Comparison of ENCODE assay signal across 8 cellular contexts in the genomic region with DNA sequence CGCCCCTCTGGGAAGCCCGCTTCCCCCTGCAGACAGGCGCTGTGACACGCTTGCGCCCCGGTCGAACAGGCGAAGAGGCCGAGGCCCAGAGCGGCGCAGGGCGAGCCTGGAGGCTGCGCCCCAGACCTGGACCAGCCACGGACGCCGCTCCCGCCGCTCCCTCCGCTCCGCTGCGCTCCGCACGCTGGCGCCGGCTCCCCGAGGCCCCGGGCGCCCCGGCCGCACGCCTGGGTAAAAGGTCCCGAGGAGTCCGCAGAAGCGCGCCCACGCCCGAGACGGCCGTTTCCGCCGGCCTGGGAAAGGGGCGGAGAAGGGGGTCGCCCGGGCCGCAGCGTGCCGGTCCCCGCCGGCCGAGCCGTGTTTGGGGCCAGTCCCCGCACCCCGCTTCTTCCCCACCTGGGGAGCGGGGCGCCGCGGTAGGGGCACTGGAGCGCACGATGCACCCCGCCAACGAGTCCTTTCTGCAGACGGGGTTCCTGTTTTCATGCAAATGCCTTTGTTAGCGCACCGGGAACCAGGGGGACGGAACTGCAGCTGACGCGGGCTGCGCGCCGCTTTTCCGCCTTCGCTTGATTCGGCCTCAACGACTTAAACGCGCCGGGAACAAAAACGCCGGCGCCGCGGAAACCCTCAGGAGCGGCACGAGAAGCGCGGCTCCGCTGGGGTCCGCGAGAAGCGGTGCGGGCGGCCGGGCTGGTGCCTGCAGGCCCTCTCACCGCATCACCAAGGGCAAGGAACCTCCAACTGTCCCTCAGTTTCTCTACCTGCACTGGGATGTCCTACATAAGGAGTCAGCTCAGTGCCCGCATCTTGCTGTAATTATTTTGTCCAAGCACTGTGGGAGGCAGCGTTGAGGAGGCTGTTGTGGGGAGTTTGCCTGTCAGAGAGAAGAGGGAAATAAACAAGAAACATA.
A peak's percentile ranks its signal among the peaks of the same experiment; 100 is the strongest.
DNase-seq lines count a peak whose midpoint lies in the region; ATAC-seq, FAIRE-seq and TF ChIP-seq lines count a peak whose summit lies in the region.

No MANE protein-coding gene starts in this region.

- peak; percentile 29 for ATAC-seq in activated CD8-positive, alpha-beta T cell treated with anti-CD3 and anti-CD28 coated beads for 36 hours
- ATAC-seq in foreskin keratinocyte (peak; percentile 36), GM18861 (IDR thresholded peaks at IDR 0.05; ENCODE audit: unreplicated experiment) (no peak)

- H3K9me3 Mint-ChIP-seq in activated CD8-positive, alpha-beta T cell treated with anti-CD3 and anti-CD28 coated beads for 36 hours: no peaks in the 10 kb centered on the region
- H3K9me3 Mint-ChIP-seq in neural crest cell: no peaks in the 10 kb centered on the region

- FAIRE-seq in GM12891 (lab: Jason Lieb, UNC): peak; percentile 56

- CTCF ChIA-PET in activated CD8-positive, alpha-beta T cell treated with anti-CD3 and anti-CD28 coated beads for 36 hours (lab: Charles Lee): interaction anchor here (1.1 to 6.1 kb wide), 8 partner anchors 8 to 370 kb away, joined by 3 to 25 read pairs (median 7); no protein-coding TSS in a partner anchor

- peaks cover 6% of the 10 kb centered on the region for H3K4me1 Mint-ChIP-seq in activated CD8-positive, alpha-beta T cell treated with anti-CD3 and anti-CD28 coated beads for 36 hours (ENCODE audit: low read depth)
- H3K4me1 Mint-ChIP-seq in neural crest cell: peaks cover 19% of the 10 kb centered on the region

- DNase-seq in GM12891 (ENCODE audit: insufficient read length, low spot score) (peak; percentile 69), KG1 (lab: John Stamatoyannopoulos, UW) (peak; percentile 52), foreskin keratinocyte (no peak), neural crest cell (ENCODE audit: low read depth, low spot score) (peak; percentile 58), SHP77 (lab: John Stamatoyannopoulos, UW) (no peak), DMS53 treated with DMSO at 0.1 percent for 48 hours (lab: John Stamatoyannopoulos, UW; ENCODE audit: unreplicated experiment) (no peak)
- peak; percentile 47 for DNase-seq in activated CD8-positive, alpha-beta T cell treated with anti-CD3 and anti-CD28 coated beads for 36 hours

- no peak overlapping the region for H3K27ac Mint-ChIP-seq in activated CD8-positive, alpha-beta T cell treated with anti-CD3 and anti-CD28 coated beads for 36 hours
- no peak overlapping the region for H3K27ac Mint-ChIP-seq in neural crest cell (ENCODE audit: unreplicated experiment)

- no peak for TF ChIP-seq CTCF in activated CD8-positive, alpha-beta T cell treated with anti-CD3 and anti-CD28 coated beads for 36 hours (IDR thresholded peaks at IDR 0.05)
- TF ChIP-seq CTCF in foreskin keratinocyte (conservative IDR thresholded peaks at IDR 0.05) (no peak), neural crest cell (conservative IDR thresholded peaks at IDR 0.05) (no peak)

- no peaks in the 10 kb centered on the region for H3K27me3 ChIP-seq in foreskin keratinocyte

- TF ChIP-seq POLR2A in GM12891 (IDR thresholded peaks at IDR 0.05; ENCODE audit: low read depth, low read length): no peak

- peaks cover 50% of the 10 kb centered on the region for H3K27me3 Mint-ChIP-seq in activated CD8-positive, alpha-beta T cell treated with anti-CD3 and anti-CD28 coated beads for 36 hours
- H3K27me3 Mint-ChIP-seq in neural crest cell (ENCODE audit: low read depth): peaks cover 17% of the 10 kb centered on the region

- no peaks in the 10 kb centered on the region for H3K36me3 Mint-ChIP-seq in activated CD8-positive, alpha-beta T cell treated with anti-CD3 and anti-CD28 coated beads for 36 hours (ENCODE audit: low read depth)
- H3K36me3 Mint-ChIP-seq in neural crest cell (ENCODE audit: low read depth): no peaks in the 10 kb centered on the region

- POLR2A ChIA-PET in activated CD8-positive, alpha-beta T cell treated with anti-CD3 and anti-CD28 coated beads for 36 hours (lab: Charles Lee): no interaction called here

- intact Hi-C loops in activated CD8-positive, alpha-beta T cell treated with anti-CD3 and anti-CD28 coated beads for 36 hours (cut with micrococcal nuclease): loop anchor here (10.0 kb wide), 1 partner anchor 291 kb away; no protein-coding TSS in a partner anchor

- peak overlapping the region; percentile 30 for H3K4me3 Mint-ChIP-seq in activated CD8-positive, alpha-beta T cell treated with anti-CD3 and anti-CD28 coated beads for 36 hours
- peak overlapping the region; percentile 89 for H3K4me3 Mint-ChIP-seq in neural crest cell

- H3K27ac ChIP-seq in foreskin keratinocyte: peak overlapping the region; percentile 68

- H3K4me1 ChIP-seq in foreskin keratinocyte: peaks cover 18% of the 10 kb centered on the region

TF ChIP-seq in GM12891, 5 proteins besides CTCF, POLR2A, EP300 and RAD21:
- TF ChIP-seq SPI1 (IDR thresholded peaks at IDR 0.05; ENCODE audit: low read depth, low read length) (peak; percentile 80), POU2F2 (IDR thresholded peaks at IDR 0.05; ENCODE audit: low read depth, low read length) (peak; percentile 92; the same call in 1 of the 2 replicates), TAF1 (IDR thresholded peaks at IDR 0.05; ENCODE audit: low read depth, low read length) (no peak)

Comparison
In these comparisons a context has a peak if more than half of its experiments do, and no peak if none do; other contexts are left out.
1. DNase-seq: peak in GM12891 (single experiment), KG1 (single experiment), activated CD8-positive, alpha-beta T cell treated with anti-CD3 and anti-CD28 coated beads for 36 hours (single experiment) and neural crest cell (single experiment); none in foreskin keratinocyte (0 of 2), SHP77 (0 of 2) and DMS53 treated with DMSO at 0.1 percent for 48 hours (single experiment).